1 cellular context compared by ENCODE assay signal in the genomic region with DNA sequence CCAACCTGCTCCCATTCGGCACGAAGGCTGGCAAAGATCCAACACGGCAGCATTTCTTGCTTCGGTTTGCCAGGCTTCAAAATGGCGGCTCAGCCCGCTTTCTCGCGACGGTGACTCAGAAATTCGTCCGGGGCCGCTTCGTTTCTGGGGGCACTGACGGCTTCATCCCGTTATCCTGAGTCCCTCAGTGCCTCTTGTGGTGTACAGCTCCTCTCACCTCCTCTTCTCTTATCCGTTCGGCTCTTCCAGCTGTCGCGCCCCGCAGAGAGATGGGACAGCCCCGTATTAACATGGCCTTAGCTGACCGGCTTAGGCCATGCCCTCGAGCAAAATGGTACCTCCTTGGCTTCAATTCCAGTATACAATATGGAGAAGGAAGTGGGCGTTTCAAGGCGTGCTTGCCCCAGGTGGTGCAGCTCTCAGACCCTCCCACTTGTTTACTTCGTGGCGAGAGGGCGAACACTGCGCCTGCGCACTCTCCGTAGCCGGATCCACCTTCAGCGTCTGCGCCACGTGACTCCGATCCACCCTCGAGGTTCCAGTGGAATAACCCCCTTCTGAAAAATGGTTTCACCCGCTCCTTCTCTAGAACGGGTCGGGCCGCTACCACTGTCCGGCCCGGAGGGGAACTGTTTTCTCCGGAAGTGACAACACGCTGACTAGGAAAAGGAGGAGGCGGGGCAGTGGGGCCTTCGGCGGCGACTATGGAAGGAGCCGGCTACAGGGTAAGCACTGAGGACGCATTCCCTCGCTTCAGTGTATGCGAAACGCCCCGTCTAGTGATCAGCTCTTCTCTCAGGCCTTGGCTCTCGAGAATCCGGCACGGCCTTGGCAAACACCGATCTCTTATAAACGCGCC.
TF ChIP-seq lines count a peak whose summit lies in the region.

A gene (minus strand): TSS at position 336 of the 859 bp plus-strand sequence. CDS start 4,060 bp downstream, outside the sequence.
A gene (plus strand): TSS at position 683 of the 859 bp plus-strand sequence. CDS start 22 bp downstream, at position 705.

TF ChIP-seq in HepG2, 621 proteins besides CTCF, POLR2A, EP300 and RAD21 (continued from another document and continues in another):
- TF ChIP-seq, protein P1, sequence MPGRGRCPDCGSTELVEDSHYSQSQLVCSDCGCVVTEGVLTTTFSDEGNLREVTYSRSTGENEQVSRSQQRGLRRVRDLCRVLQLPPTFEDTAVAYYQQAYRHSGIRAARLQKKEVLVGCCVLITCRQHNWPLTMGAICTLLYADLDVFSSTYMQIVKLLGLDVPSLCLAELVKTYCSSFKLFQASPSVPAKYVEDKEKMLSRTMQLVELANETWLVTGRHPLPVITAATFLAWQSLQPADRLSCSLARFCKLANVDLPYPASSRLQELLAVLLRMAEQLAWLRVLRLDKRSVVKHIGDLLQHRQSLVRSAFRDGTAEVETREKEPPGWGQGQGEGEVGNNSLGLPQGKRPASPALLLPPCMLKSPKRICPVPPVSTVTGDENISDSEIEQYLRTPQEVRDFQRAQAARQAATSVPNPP (CRISPR knock-in tag; IDR thresholded peaks at IDR 0.05) = no peak
- TF ChIP-seq KLF12 (CRISPR knock-in tag; IDR thresholded peaks at IDR 0.05; ENCODE audit: borderline replicate concordance) (0 out of 2 replicates have a peak, but pooled peaks have one; percentile 21), IRF2 (CRISPR knock-in tag; IDR thresholded peaks at IDR 0.05) (peak; percentile 68), ZNF160 (CRISPR knock-in tag; IDR thresholded peaks at IDR 0.05) (no peak), ZNF17 (CRISPR knock-in tag; IDR thresholded peaks at IDR 0.05) (no peak), ZNF496 (CRISPR knock-in tag; IDR thresholded peaks at IDR 0.05; ENCODE audit: insufficient replicate concordance) (no peak), ZFP41 (CRISPR knock-in tag; IDR thresholded peaks at IDR 0.05; ENCODE audit: borderline replicate concordance) (no peak), POLR2AphosphoS5 (IDR thresholded peaks at IDR 0.05; ENCODE audit: low read depth, low read length) (peak; percentile 68), MATR3 (CRISPR knock-in tag; IDR thresholded peaks at IDR 0.05) (no peak), ZNF205 (CRISPR knock-in tag; IDR thresholded peaks at IDR 0.05) (peak; percentile 67; the same call in 1 of the 2 replicates), ZNF451 (CRISPR knock-in tag; IDR thresholded peaks at IDR 0.05) (no peak), YY1 (IDR thresholded peaks at IDR 0.05; ENCODE audit: insufficient read depth, insufficient replicate concordance, low read depth, low read length) (peak; percentile 94), ZNF782 (CRISPR knock-in tag; IDR thresholded peaks at IDR 0.05; ENCODE audit: borderline replicate concordance) (0 out of 2 replicates have a peak, but pooled peaks have one; percentile 19), NFYC (CRISPR knock-in tag; IDR thresholded peaks at IDR 0.05) (peak; percentile 19; the same call in 1 of the 2 replicates), MIER3 (CRISPR knock-in tag; IDR thresholded peaks at IDR 0.05; ENCODE audit: borderline replicate concordance) (no peak; the same call in 1 of the 2 replicates), ZBTB21 (CRISPR knock-in tag; IDR thresholded peaks at IDR 0.05) (no peak; the same call in 1 of the 2 replicates), MTA1 (CRISPR knock-in tag; IDR thresholded peaks at IDR 0.05; ENCODE audit: borderline replicate concordance) (no peak), ZSCAN20 (CRISPR knock-in tag; IDR thresholded peaks at IDR 0.05; ENCODE audit: borderline replicate concordance) (no peak), ZFP36L1 (CRISPR knock-in tag; IDR thresholded peaks at IDR 0.05) (no peak), ZNF552 (CRISPR knock-in tag; IDR thresholded peaks at IDR 0.05; ENCODE audit: borderline replicate concordance) (0 out of 2 replicates have a peak, but pooled peaks have one; percentile 35), ZNF570 (CRISPR knock-in tag; IDR thresholded peaks at IDR 0.05; ENCODE audit: borderline replicate concordance) (no peak), SALL1 (CRISPR knock-in tag; IDR thresholded peaks at IDR 0.05) (0 out of 2 replicates have a peak, but pooled peaks have one; percentile 28), ZKSCAN5 (CRISPR knock-in tag; IDR thresholded peaks at IDR 0.05) (no peak)
- TF ChIP-seq, protein P2, sequence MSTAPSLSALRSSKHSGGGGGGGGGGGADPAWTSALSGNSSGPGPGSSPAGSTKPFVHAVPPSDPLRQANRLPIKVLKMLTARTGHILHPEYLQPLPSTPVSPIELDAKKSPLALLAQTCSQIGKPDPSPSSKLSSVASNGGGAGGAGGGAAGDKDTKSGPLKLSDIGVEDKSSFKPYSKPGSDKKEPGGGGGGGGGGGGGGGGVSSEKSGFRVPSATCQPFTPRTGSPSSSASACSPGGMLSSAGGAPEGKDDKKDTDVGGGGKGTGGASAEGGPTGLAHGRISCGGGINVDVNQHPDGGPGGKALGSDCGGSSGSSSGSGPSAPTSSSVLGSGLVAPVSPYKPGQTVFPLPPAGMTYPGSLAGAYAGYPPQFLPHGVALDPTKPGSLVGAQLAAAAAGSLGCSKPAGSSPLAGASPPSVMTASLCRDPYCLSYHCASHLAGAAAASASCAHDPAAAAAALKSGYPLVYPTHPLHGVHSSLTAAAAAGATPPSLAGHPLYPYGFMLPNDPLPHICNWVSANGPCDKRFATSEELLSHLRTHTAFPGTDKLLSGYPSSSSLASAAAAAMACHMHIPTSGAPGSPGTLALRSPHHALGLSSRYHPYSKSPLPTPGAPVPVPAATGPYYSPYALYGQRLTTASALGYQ (CRISPR knock-in tag; IDR thresholded peaks at IDR 0.05) = no peak
- TF ChIP-seq, protein P3, sequence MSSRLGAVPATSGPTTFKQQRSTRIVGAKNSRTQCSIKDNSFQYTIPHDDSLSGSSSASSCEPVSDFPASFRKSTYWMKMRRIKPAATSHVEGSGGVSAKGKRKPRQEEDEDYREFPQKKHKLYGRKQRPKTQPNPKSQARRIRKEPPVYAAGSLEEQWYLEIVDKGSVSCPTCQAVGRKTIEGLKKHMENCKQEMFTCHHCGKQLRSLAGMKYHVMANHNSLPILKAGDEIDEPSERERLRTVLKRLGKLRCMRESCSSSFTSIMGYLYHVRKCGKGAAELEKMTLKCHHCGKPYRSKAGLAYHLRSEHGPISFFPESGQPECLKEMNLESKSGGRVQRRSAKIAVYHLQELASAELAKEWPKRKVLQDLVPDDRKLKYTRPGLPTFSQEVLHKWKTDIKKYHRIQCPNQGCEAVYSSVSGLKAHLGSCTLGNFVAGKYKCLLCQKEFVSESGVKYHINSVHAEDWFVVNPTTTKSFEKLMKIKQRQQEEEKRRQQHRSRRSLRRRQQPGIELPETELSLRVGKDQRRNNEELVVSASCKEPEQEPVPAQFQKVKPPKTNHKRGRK (CRISPR knock-in tag; IDR thresholded peaks at IDR 0.05) = no peak
- TF ChIP-seq, protein P4, sequence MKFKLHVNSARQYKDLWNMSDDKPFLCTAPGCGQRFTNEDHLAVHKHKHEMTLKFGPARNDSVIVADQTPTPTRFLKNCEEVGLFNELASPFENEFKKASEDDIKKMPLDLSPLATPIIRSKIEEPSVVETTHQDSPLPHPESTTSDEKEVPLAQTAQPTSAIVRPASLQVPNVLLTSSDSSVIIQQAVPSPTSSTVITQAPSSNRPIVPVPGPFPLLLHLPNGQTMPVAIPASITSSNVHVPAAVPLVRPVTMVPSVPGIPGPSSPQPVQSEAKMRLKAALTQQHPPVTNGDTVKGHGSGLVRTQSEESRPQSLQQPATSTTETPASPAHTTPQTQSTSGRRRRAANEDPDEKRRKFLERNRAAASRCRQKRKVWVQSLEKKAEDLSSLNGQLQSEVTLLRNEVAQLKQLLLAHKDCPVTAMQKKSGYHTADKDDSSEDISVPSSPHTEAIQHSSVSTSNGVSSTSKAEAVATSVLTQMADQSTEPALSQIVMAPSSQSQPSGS (CRISPR knock-in tag; IDR thresholded peaks at IDR 0.05) = no peak
- TF ChIP-seq, protein P5, sequence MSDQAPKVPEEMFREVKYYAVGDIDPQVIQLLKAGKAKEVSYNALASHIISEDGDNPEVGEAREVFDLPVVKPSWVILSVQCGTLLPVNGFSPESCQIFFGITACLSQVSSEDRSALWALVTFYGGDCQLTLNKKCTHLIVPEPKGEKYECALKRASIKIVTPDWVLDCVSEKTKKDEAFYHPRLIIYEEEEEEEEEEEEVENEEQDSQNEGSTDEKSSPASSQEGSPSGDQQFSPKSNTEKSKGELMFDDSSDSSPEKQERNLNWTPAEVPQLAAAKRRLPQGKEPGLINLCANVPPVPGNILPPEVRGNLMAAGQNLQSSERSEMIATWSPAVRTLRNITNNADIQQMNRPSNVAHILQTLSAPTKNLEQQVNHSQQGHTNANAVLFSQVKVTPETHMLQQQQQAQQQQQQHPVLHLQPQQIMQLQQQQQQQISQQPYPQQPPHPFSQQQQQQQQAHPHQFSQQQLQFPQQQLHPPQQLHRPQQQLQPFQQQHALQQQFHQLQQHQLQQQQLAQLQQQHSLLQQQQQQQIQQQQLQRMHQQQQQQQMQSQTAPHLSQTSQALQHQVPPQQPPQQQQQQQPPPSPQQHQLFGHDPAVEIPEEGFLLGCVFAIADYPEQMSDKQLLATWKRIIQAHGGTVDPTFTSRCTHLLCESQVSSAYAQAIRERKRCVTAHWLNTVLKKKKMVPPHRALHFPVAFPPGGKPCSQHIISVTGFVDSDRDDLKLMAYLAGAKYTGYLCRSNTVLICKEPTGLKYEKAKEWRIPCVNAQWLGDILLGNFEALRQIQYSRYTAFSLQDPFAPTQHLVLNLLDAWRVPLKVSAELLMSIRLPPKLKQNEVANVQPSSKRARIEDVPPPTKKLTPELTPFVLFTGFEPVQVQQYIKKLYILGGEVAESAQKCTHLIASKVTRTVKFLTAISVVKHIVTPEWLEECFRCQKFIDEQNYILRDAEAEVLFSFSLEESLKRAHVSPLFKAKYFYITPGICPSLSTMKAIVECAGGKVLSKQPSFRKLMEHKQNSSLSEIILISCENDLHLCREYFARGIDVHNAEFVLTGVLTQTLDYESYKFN (CRISPR knock-in tag; conservative IDR thresholded peaks at IDR 0.05) = no peak
- TF ChIP-seq, protein P6, sequence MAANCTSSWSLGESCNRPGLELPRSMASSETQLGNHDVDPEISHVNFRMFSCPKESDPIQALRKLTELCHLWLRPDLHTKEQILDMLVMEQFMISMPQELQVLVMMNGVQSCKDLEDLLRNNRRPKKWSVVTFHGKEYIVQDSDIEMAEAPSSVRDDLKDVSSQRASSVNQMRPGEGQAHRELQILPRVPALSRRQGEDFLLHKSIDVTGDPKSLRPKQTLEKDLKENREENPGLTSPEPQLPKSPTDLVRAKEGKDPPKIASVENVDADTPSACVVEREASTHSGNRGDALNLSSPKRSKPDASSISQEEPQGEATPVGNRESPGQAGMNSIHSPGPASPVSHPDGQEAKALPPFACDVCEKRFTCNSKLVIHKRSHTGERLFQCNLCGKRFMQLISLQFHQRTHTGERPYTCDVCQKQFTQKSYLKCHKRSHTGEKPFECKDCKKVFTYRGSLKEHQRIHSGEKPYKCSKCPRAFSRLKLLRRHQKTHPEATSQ (CRISPR knock-in tag; IDR thresholded peaks at IDR 0.05; ENCODE audit: borderline replicate concordance) = no peak
- TF ChIP-seq, protein P7, sequence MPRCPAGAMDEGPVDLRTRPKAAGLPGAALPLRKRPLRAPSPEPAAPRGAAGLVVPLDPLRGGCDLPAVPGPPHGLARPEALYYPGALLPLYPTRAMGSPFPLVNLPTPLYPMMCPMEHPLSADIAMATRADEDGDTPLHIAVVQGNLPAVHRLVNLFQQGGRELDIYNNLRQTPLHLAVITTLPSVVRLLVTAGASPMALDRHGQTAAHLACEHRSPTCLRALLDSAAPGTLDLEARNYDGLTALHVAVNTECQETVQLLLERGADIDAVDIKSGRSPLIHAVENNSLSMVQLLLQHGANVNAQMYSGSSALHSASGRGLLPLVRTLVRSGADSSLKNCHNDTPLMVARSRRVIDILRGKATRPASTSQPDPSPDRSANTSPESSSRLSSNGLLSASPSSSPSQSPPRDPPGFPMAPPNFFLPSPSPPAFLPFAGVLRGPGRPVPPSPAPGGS (CRISPR knock-in tag; IDR thresholded peaks at IDR 0.05) = peak; percentile 31; the same call in 1 of the 2 replicates
- TF ChIP-seq, protein P8, sequence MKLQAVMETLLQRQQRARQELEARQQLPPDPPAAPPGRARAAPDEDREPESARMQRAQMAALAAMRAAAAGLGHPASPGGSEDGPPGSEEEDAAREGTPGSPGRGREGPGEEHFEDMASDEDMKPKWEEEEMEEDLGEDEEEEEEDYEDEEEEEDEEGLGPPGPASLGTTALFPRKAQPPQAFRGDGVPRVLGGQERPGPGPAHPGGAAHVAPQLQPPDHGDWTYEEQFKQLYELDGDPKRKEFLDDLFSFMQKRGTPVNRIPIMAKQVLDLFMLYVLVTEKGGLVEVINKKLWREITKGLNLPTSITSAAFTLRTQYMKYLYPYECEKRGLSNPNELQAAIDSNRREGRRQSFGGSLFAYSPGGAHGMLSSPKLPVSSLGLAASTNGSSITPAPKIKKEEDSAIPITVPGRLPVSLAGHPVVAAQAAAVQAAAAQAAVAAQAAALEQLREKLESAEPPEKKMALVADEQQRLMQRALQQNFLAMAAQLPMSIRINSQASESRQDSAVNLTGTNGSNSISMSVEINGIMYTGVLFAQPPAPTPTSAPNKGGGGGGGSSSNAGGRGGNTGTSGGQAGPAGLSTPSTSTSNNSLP (IDR thresholded peaks at IDR 0.05; ENCODE audit: low read depth, low read length) = no peak
- TF ChIP-seq, protein P9, sequence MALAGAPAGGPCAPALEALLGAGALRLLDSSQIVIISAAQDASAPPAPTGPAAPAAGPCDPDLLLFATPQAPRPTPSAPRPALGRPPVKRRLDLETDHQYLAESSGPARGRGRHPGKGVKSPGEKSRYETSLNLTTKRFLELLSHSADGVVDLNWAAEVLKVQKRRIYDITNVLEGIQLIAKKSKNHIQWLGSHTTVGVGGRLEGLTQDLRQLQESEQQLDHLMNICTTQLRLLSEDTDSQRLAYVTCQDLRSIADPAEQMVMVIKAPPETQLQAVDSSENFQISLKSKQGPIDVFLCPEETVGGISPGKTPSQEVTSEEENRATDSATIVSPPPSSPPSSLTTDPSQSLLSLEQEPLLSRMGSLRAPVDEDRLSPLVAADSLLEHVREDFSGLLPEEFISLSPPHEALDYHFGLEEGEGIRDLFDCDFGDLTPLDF (CRISPR knock-in tag; IDR thresholded peaks at IDR 0.05) = no peak
- TF ChIP-seq, protein P10, sequence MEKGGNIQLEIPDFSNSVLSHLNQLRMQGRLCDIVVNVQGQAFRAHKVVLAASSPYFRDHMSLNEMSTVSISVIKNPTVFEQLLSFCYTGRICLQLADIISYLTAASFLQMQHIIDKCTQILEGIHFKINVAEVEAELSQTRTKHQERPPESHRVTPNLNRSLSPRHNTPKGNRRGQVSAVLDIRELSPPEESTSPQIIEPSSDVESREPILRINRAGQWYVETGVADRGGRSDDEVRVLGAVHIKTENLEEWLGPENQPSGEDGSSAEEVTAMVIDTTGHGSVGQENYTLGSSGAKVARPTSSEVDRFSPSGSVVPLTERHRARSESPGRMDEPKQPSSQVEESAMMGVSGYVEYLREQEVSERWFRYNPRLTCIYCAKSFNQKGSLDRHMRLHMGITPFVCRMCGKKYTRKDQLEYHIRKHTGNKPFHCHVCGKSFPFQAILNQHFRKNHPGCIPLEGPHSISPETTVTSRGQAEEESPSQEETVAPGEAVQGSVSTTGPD (CRISPR knock-in tag; IDR thresholded peaks at IDR 0.05) = no peak
- TF ChIP-seq, protein P11, sequence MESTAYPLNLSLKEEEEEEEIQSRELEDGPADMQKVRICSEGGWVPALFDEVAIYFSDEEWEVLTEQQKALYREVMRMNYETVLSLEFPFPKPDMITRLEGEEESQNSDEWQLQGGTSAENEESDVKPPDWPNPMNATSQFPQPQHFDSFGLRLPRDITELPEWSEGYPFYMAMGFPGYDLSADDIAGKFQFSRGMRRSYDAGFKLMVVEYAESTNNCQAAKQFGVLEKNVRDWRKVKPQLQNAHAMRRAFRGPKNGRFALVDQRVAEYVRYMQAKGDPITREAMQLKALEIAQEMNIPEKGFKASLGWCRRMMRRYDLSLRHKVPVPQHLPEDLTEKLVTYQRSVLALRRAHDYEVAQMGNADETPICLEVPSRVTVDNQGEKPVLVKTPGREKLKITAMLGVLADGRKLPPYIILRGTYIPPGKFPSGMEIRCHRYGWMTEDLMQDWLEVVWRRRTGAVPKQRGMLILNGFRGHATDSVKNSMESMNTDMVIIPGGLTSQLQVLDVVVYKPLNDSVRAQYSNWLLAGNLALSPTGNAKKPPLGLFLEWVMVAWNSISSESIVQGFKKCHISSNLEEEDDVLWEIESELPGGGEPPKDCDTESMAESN (CRISPR knock-in tag; conservative IDR thresholded peaks at IDR 0.05) = peak; percentile 85; the same call in 1 of the 2 replicates
